In genomic region chr9:17757816-17758215, GRCh38 we compare ENCODE assay signal across 16 cellular contexts.
"Had no signal": no experiment of that assay in that cellular context is flagged by ENCODE, and none has a peak within 500 bp of the region (broad histone marks: within the 10 kb centered on the region; RNA-seq: fewer than 3 reads in every experiment).

No MANE protein-coding gene starts in this region.

- H3K36me3 ChIP-seq: left ventricle myocardium inferior, tibial artery, uterus had no signal

- DNase-seq: activated B cell treated with CpG ODN at 0.5 μM for 24 hours; activated CD4-positive, alpha-beta T cell treated with anti-CD3 and anti-CD28 coated beads for 48 hours; activated naive CD8-positive, alpha-beta T cell treated with anti-CD3 and anti-CD28 coated beads for 36 hours; amygdala; dermis blood vessel endothelial cell; effector memory CD8-positive, alpha-beta T cell; kidney; left ventricle myocardium inferior; naive thymus-derived CD8-positive, alpha-beta T cell; stimulated activated CD4-positive, alpha-beta T cell treated with anti-CD3 and anti-CD28 coated beads, Interleukin-2, amount 100 ng/mL, for 48 hours; T-helper 2 cell; tibial artery; uterus had no signal

- H3K27ac ChIP-seq: epithelial cell of prostate, hepatocyte, left ventricle myocardium inferior, tibial artery, uterus had no signal

- H3K4me1 ChIP-seq: left ventricle myocardium inferior, tibial artery, uterus had no signal

- H3K27me3 ChIP-seq: hepatocyte, tibial artery, uterus had no signal

- ATAC-seq: effector memory CD8-positive, alpha-beta T cell; naive thymus-derived CD8-positive, alpha-beta T cell; stimulated activated memory B cell treated with anti-CD40 and anti-IgM and Interleukin-4, amounts not matched to agents 10 μg/mL and 1 μg/mL and 100 μg/mL, for 72 hours had no signal

- H3K9me3 ChIP-seq: uterus had no signal

- H3K4me3 ChIP-seq: hepatocyte, left ventricle myocardium inferior, tibial artery, uterus had no signal
